Comparison of ENCODE assay signal across 20 cellular contexts in genomic region chr2:240291337-240291751, GRCh38.
"Had no signal": no experiment of that assay in that cellular context is flagged by ENCODE, and none has a peak within 500 bp of the region (broad histone marks: within the 10 kb centered on the region; RNA-seq: fewer than 3 reads in every experiment).

No MANE protein-coding gene starts in this region.

- H3K4me2 ChIP-seq: smooth muscle cell had no signal

- H3K4me1 ChIP-seq: foreskin keratinocyte had no signal

- H3K9me3 Mint-ChIP-seq: activated naive CD4-positive, alpha-beta T cell treated with anti-CD3 and anti-CD28 coated beads, Interleukin-2, amount 50 U/mL, for 72 hours; activated T-cell treated with anti-CD3 and anti-CD28 coated beads, Interleukin-2, amount 50 U/mL, for 4 hours; central memory CD8-positive, alpha-beta T cell; naive B cell; T-helper 2 cell treated with Interferon-gamma antibody and Interleukin-4, amounts not matched to agents 5 μg/mL and 100 μg/mL, for 36 hours; type B pancreatic cell had no signal

- H3K4me1 Mint-ChIP-seq: central memory CD8-positive, alpha-beta T cell; naive B cell had no signal

- H3K9me3 ChIP-seq: neutrophil had no signal

- H3K36me3 Mint-ChIP-seq: activated naive CD4-positive, alpha-beta T cell treated with anti-CD3 and anti-CD28 coated beads, Interleukin-2, amount 50 U/mL, for 72 hours; naive B cell; type B pancreatic cell had no signal

- H3K4me3 ChIP-seq: smooth muscle cell had no signal

- DNase-seq: activated CD4-positive, alpha-beta T cell treated with anti-CD3 and anti-CD28 coated beads, Interleukin-2, amount 50 U/mL, for 48 hours; activated gamma-delta T cell; activated T-cell treated with anti-CD3 and anti-CD28 coated beads, Interleukin-2, amount 50 U/mL, for 4 hours; cortex of kidney; effector CD8-positive, alpha-beta T cell; foreskin keratinocyte; glutamatergic neuron; hypothalamus; midbrain; naive B cell; stimulated activated naive CD8-positive, alpha-beta T cell treated with anti-CD3 and anti-CD28 coated beads, Interleukin-15, Interleukin-2, amounts not matched to agents 100 U/mL and 50 U/mL, for 24 hours had no signal

- H3K27me3 ChIP-seq: neutrophil had no signal

- H3K27ac Mint-ChIP-seq: activated naive CD4-positive, alpha-beta T cell treated with anti-CD3 and anti-CD28 coated beads, Interleukin-2, amount 50 U/mL, for 72 hours; T-helper 2 cell treated with Interferon-gamma antibody and Interleukin-4, amounts not matched to agents 5 μg/mL and 100 μg/mL, for 36 hours; type B pancreatic cell had no signal

- FAIRE-seq: endothelial cell of umbilical vein had no signal

- ATAC-seq: activated CD4-positive, CD25-positive, alpha-beta regulatory T cell treated with anti-CD3 and anti-CD28 coated beads, Interleukin-2, amount 50 U/mL, for 24 hours; activated naive CD4-positive, alpha-beta T cell treated with anti-CD3 and anti-CD28 coated beads, Interleukin-2, amount 50 U/mL, for 72 hours; activated T-cell treated with anti-CD3 and anti-CD28 coated beads, Interleukin-2, amount 50 U/mL, for 4 hours; foreskin keratinocyte; right cardiac atrium; stimulated activated naive CD8-positive, alpha-beta T cell treated with anti-CD3 and anti-CD28 coated beads, Interleukin-15, Interleukin-2, amounts not matched to agents 100 U/mL and 50 U/mL, for 24 hours had no signal

- H3K36me3 ChIP-seq: neutrophil had no signal

- H3K27ac ChIP-seq: foreskin keratinocyte, neutrophil had no signal

- H3K4me3 Mint-ChIP-seq: activated T-cell treated with anti-CD3 and anti-CD28 coated beads, Interleukin-2, amount 50 U/mL, for 4 hours; central memory CD8-positive, alpha-beta T cell; T-helper 2 cell treated with Interferon-gamma antibody and Interleukin-4, amounts not matched to agents 5 μg/mL and 100 μg/mL, for 36 hours; type B pancreatic cell had no signal
